ENCODE assay signal across 12 cellular contexts in genomic region chr1:70319750-70320149, GRCh38. TPM values are rescaled to one million over a fixed set of nuclear protein-coding genes. Genes with fewer than 3 reads are reported as not detected.
A peak's percentile ranks its signal among the peaks of the same experiment; 100 is the strongest.
DNase-seq lines count a peak whose midpoint lies in the region; ATAC-seq and TF ChIP-seq lines count a peak whose summit lies in the region.
"Had no signal": no experiment of that assay in that cellular context is flagged by ENCODE, and none has a peak within 500 bp of the region (broad histone marks: within the 10 kb centered on the region; RNA-seq: fewer than 3 reads in every experiment).

No MANE protein-coding gene starts in this region.

- no peak overlapping the region for H4K5ac ChIP-seq in IMR-90 (ENCODE audit: low read depth, low read length)

- no peak overlapping the region for H3K4me3 ChIP-seq in IMR-90 (ENCODE audit: insufficient read depth, low read depth, low read length)
- no peak overlapping the region for H3K4me3 ChIP-seq in choroid plexus epithelial cell (ENCODE audit: low read depth, low read length)
- H3K4me3 ChIP-seq in mesenchymal stem cell (ENCODE audit: insufficient read depth in 1 of 2, low read depth in 1 of 2, low read length in 2 of 2) = no peak overlapping the region
- H3K4me3 ChIP-seq in Karpas-422 (ENCODE audit: low read length) = no peak overlapping the region
- no peak overlapping the region for H3K4me3 ChIP-seq in tibial artery

- in situ Hi-C loops in IMR-90 (cut with MboI; ENCODE audit: low sequenced_read_pairs) = no loop called here

- no peak overlapping the region; the same call in 2 of the 3 replicates for H2BK15ac ChIP-seq in IMR-90 (ENCODE audit: low read depth, low read length)
- no peak overlapping the region for H2BK15ac ChIP-seq in mesenchymal stem cell (ENCODE audit: low read depth, poor library complexity, severe bottlenecking)

- H3K27ac ChIP-seq in IMR-90 (ENCODE audit: insufficient read depth, low read length) = peak overlapping the region; percentile 70; the same call in 1 of the 2 replicates
- H3K27ac ChIP-seq in mesenchymal stem cell (ENCODE audit: low read length, poor library complexity, severe bottlenecking) = peak overlapping the region; percentile 66
- no peak overlapping the region for H3K27ac ChIP-seq in Karpas-422 (ENCODE audit: low read length)
- no peak overlapping the region for H3K27ac ChIP-seq in tibial artery

- H3K23ac ChIP-seq in IMR-90 (ENCODE audit: low read depth, low read length) = peak overlapping the region; percentile 79; the same call in 1 of the 2 replicates
- no peak overlapping the region for H3K23ac ChIP-seq in mesenchymal stem cell (ENCODE audit: low read length in 2 of 2)

- H3K18ac ChIP-seq in IMR-90 (ENCODE audit: low read depth, low read length) (0 out of 2 replicates have a peak overlapping the region, but pooled peaks have one; percentile 11), mesenchymal stem cell (ENCODE audit: low read depth in 1 of 2, low read length in 2 of 2) (no peak overlapping the region)

- H4K91ac ChIP-seq in IMR-90 (ENCODE audit: insufficient read depth, low read depth, low read length) (no peak overlapping the region), mesenchymal stem cell (ENCODE audit: low read length) (no peak overlapping the region)

- H3K9ac ChIP-seq in IMR-90 (ENCODE audit: low read depth, low read length) (no peak overlapping the region; the same call in 1 of the 2 replicates), mesenchymal stem cell (ENCODE audit: low read length) (peak overlapping the region; percentile 55), Karpas-422 (ENCODE audit: low read length) (no peak overlapping the region)

- DNase-seq in AG09319 (ENCODE audit: extremely low read depth, low read depth) (peak; percentile 1), IMR-90 (peak; percentile 87), choroid plexus epithelial cell (ENCODE audit: low read depth) (peak; percentile 59), mesenchymal stem cell (peak; percentile 73), Karpas-422 (no peak), cerebellar cortex (ENCODE audit: low spot score) (no peak), tibial artery (no peak)
- no peak for DNase-seq in activated CD4-positive, alpha-beta T cell treated with anti-CD3 and anti-CD28 coated beads for 48 hours
- DNase-seq: CD8-positive, alpha-beta memory T cell; immature natural killer cell; NCI-H2081; T1000 had no signal

- H3K9me2 ChIP-seq in Karpas-422 (replicated peaks; ENCODE audit: insufficient read depth, low read length) = no peaks in the 10 kb centered on the region

- H3K9me1 ChIP-seq in IMR-90 (ENCODE audit: insufficient read depth, low read length) = no peaks in the 10 kb centered on the region; the same call in 1 of the 2 replicates

- H3K14ac ChIP-seq in IMR-90 (replicated peaks; ENCODE audit: low read depth, low read length) = peak overlapping the region; percentile 57
- H3K14ac ChIP-seq in mesenchymal stem cell (ENCODE audit: low read length in 2 of 2) = no peak overlapping the region

- peak overlapping the region; percentile 54; the same call in 1 of the 2 replicates for H3K4me2 ChIP-seq in IMR-90 (ENCODE audit: low read depth, low read length)
- no peak overlapping the region for H3K4me2 ChIP-seq in mesenchymal stem cell (ENCODE audit: low read length, poor library complexity, severe bottlenecking)
- no peak overlapping the region for H3K4me2 ChIP-seq in Karpas-422 (ENCODE audit: low read depth, low read length, poor library complexity, severe bottlenecking)

- peak overlapping the region; percentile 93 for H2BK5ac ChIP-seq in IMR-90 (ENCODE audit: low read depth, low read length, poor library complexity, severe bottlenecking)
- H2BK5ac ChIP-seq in mesenchymal stem cell (ENCODE audit: low read depth, low read length, poor library complexity, severe bottlenecking) = no peak overlapping the region

- no peak overlapping the region for H2AK9ac ChIP-seq in IMR-90 (replicated peaks; ENCODE audit: low read depth, low read length, poor library complexity)

- H3K79me1 ChIP-seq in IMR-90 (ENCODE audit: low read depth in 1 of 2, low read length in 2 of 2) (peaks cover 17 to 35% of the 10 kb centered on the region in 2 experiments), mesenchymal stem cell (replicated peaks; ENCODE audit: low read length, poor library complexity, severe bottlenecking) (peaks cover 9% of the 10 kb centered on the region)

- intact Hi-C loops in IMR-90 (cut with micrococcal nuclease) = loop anchor here (5.0 kb wide), 1 partner anchor 33 kb away; the partner anchor contains the start of gene ANKRD13C
- intact Hi-C loops in tibial artery (cut with DNase I; ENCODE audit: low total_unique reads) = no loop called here

- CTCF ChIA-PET in IMR-90 (lab: Yijun Ruan, JAX) = no interaction called here

- peak overlapping the region; percentile 45; the same call in 1 of the 2 replicates for H3K56ac ChIP-seq in IMR-90 (ENCODE audit: extremely low read depth, insufficient read depth, low read length)

- H4K8ac ChIP-seq in IMR-90 (ENCODE audit: low read depth in 2 of 2, low read length in 2 of 2) = peak overlapping the region in 1 of 2 experiments; percentile 67; a peak in 2 of 4 replicates
- no peak overlapping the region for H4K8ac ChIP-seq in mesenchymal stem cell (ENCODE audit: low read length)

- H2BK20ac ChIP-seq in IMR-90 (ENCODE audit: low read depth, low read length) = 0 out of 2 replicates have a peak overlapping the region, but pooled peaks have one; percentile 5

- TF ChIP-seq POLR2A in IMR-90 (IDR thresholded peaks at IDR 0.05; ENCODE audit: low read depth, low read length) = no peak

- peaks cover 91% of the 10 kb centered on the region for H3K79me2 ChIP-seq in Karpas-422 (ENCODE audit: low read length)

- H3K36me3 ChIP-seq in IMR-90 (ENCODE audit: control insufficient read depth, insufficient read depth, low read length) = no peaks in the 10 kb centered on the region; the same call in 1 of the 2 replicates
- peaks cover 4 to 18% of the 10 kb centered on the region in 2 experiments for H3K36me3 ChIP-seq in mesenchymal stem cell (ENCODE audit: control insufficient read depth in 1 of 2, insufficient read depth in 2 of 2, low read depth in 1 of 2, low read length in 2 of 2)
- peaks cover 5% of the 10 kb centered on the region; the same call in 1 of the 2 replicates for H3K36me3 ChIP-seq in Karpas-422 (ENCODE audit: insufficient read depth, low read length)
- peaks cover 0 to 23% (median 9%) of the 10 kb centered on the region in 3 donors for H3K36me3 ChIP-seq in tibial artery

- BruUV-seq in IMR-90 (replicated peaks; lab: Mats Ljungman, UMichigan) = no TSS peak

- dilution Hi-C loops in IMR-90 (cut with HindIII; ENCODE audit: low sequenced_read_pairs, unreplicated experiment) = no loop called here

- H3K4ac ChIP-seq in IMR-90 (ENCODE audit: low read depth, low read length) (peak overlapping the region; percentile 79; the same call in 1 of the 2 replicates), mesenchymal stem cell (ENCODE audit: low read depth in 1 of 2, low read length in 2 of 2) (no peak overlapping the region)

- no peak overlapping the region for H2BK12ac ChIP-seq in mesenchymal stem cell (ENCODE audit: low read length in 2 of 2)

- H3K9me3 ChIP-seq in IMR-90 (ENCODE audit: control insufficient read depth, insufficient read depth, low read length) (no peaks in the 10 kb centered on the region), mesenchymal stem cell (ENCODE audit: control insufficient read depth, low read length) (no peaks in the 10 kb centered on the region), Karpas-422 (ENCODE audit: low read length) (no peaks in the 10 kb centered on the region), tibial artery (no peaks in the 10 kb centered on the region)

- H4K20me1 ChIP-seq in IMR-90 (ENCODE audit: insufficient read depth, low read length) (peaks cover 6% of the 10 kb centered on the region; the same call in 1 of the 2 replicates), Karpas-422 (ENCODE audit: insufficient read depth, low read depth, low read length) (no peaks in the 10 kb centered on the region)

- H3K4me1 ChIP-seq in IMR-90 (ENCODE audit: control insufficient read depth, insufficient read depth, low read length) = peaks cover 4% of the 10 kb centered on the region; the same call in 1 of the 2 replicates
- H3K4me1 ChIP-seq in mesenchymal stem cell (ENCODE audit: control insufficient read depth, insufficient read depth, low read depth, low read length) = peaks cover 5% of the 10 kb centered on the region
- H3K4me1 ChIP-seq in Karpas-422 (ENCODE audit: low read length) = no peaks in the 10 kb centered on the region
- peaks cover 0 to 3% (median 0%) of the 10 kb centered on the region in 4 donors for H3K4me1 ChIP-seq in tibial artery

- H2BK120ac ChIP-seq in IMR-90 (ENCODE audit: low read depth, low read length) (peak overlapping the region; percentile 75; the same call in 1 of the 2 replicates), mesenchymal stem cell (ENCODE audit: low read depth, low read length) (no peak overlapping the region)

- H3K27me3 ChIP-seq in IMR-90 (ENCODE audit: control insufficient read depth, insufficient read depth, low read length) (no peaks in the 10 kb centered on the region), mesenchymal stem cell (ENCODE audit: control insufficient read depth in 1 of 2, insufficient read depth in 1 of 2, low read length in 2 of 2) (no peaks in the 10 kb centered on the region), Karpas-422 (ENCODE audit: low read length) (no peaks in the 10 kb centered on the region), tibial artery (no peaks in the 10 kb centered on the region)

- H2AK5ac ChIP-seq in IMR-90 (ENCODE audit: low read depth, low read length) = no peak overlapping the region
- no peak overlapping the region for H2AK5ac ChIP-seq in mesenchymal stem cell (ENCODE audit: low read length, severe bottlenecking)

- peak; percentile 94 for ATAC-seq in IMR-90 (ENCODE audit: low read depth)

- TF ChIP-seq CTCF in AG09319 (IDR thresholded peaks at IDR 0.05; ENCODE audit: low read depth, low read length) = no peak
- TF ChIP-seq CTCF in IMR-90 (conservative IDR thresholded peaks at IDR 0.05; ENCODE audit: low read depth, low read length) = no peak
- no peak for TF ChIP-seq CTCF in choroid plexus epithelial cell (conservative IDR thresholded peaks at IDR 0.05; ENCODE audit: low read depth, low read length)
- TF ChIP-seq CTCF in tibial artery (IDR thresholded peaks at IDR 0.05) = no peak

- no peak for TF ChIP-seq RAD21 in IMR-90 (IDR thresholded peaks at IDR 0.05; ENCODE audit: low read length)

- H2AFZ ChIP-seq in IMR-90 (replicated peaks; ENCODE audit: low read length, poor library complexity) (no peak overlapping the region), mesenchymal stem cell (ENCODE audit: low read depth, low read length) (no peak overlapping the region), Karpas-422 (ENCODE audit: low read length) (no peak overlapping the region)

- POLR2A ChIA-PET in IMR-90 (lab: Charles Lee; ENCODE audit: unreplicated experiment) = no interaction called here

TF ChIP-seq in IMR-90, 13 proteins besides CTCF, POLR2A, EP300 and RAD21 (continues in another document):
- TF ChIP-seq NFE2L2 (IDR thresholded peaks at IDR 0.05; ENCODE audit: low read depth, low read length) = no peak

RNA-seq across cellular contexts. Expression of gene ANKRD13C, which starts 34.8 kb away (rescaled TPM):
- total RNA-seq in IMR-90 (2012; rRNA removed) = 10.9 and 18.9 TPM in 2 replicates
- polyA plus RNA-seq in IMR-90 (2012; rRNA removed) = 8.3 and 8.5 TPM in 2 replicates
- polyA plus RNA-seq in IMR-90 (2012; cell fraction: cytosol; rRNA removed) = 3.2 and 3.6 TPM in 2 replicates
- polyA plus RNA-seq in IMR-90 (2012; cell fraction: nucleus; rRNA removed; ENCODE audit: low replicate concordance) = 5.0 and 5.1 TPM in 2 replicates
- polyA plus RNA-seq in mesenchymal stem cell (2013, experiment 1 of 2) = 22.4 TPM
- polyA plus RNA-seq in mesenchymal stem cell (2013, experiment 2 of 2) = 23.5 TPM
- 34.3 and 40.0 TPM in 2 replicates for total RNA-seq in Karpas-422 (2014; rRNA removed; shearing (Covaris generic); ENCODE audit: low replicate concordance)

Comparison
In these comparisons a context has a peak if more than half of its experiments do, and no peak if none do; other contexts are left out.
1. DNase-seq: peak in AG09319 (single experiment), IMR-90 (single experiment), choroid plexus epithelial cell (single experiment) and mesenchymal stem cell (single experiment); none in activated CD4-positive, alpha-beta T cell treated with anti-CD3 and anti-CD28 coated beads for 48 hours (single experiment), Karpas-422 (single experiment), cerebellar cortex (single experiment) and tibial artery (0 of 2).
2. H3K27ac ChIP-seq: peak in IMR-90 (single experiment) and mesenchymal stem cell (single experiment); none in Karpas-422 (single experiment) and tibial artery (0 of 2).